In the genomic region with DNA sequence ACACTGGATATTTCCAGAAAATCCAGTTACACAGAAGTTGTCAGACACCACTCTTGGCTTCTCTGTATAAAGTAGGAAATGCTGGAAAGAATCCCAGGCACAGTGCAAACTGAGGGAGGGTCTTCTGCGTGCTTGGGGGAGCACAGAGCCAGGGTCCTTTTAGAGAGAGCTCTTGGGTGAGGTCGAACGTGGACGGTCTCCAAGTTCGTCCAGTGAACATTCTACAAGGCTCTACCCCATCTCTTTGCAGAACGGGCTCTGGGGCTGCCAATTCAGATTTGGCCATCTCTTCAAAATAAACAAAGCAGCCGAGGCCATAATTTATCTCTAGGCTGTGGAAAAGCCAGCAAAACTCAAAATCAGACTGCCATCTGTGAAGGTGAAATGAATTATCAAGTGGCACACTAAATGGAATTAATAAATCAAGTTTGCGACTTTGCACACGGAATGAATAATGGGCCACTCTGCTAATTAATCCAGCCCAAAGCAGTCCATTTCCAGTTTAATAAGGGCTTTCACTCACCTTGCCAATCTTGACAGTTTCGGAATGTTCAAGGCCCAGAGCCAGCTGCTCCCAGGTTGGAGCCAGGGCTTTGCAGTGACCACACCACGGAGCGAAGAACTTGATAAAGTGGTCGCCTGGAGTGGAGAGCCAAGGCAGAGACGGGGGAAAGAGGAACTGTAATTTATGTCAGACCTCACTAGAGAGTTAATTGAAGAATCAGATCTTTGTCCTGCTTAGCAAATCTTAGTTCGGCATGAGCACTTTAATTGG, we compare ENCODE assay signal across 18 cellular contexts.
"Had no signal": no experiment of that assay in that cellular context is flagged by ENCODE, and none has a peak within 500 bp of the region (broad histone marks: within the 10 kb centered on the region; RNA-seq: fewer than 3 reads in every experiment).

No MANE protein-coding gene starts in this region.

- H3K4me3 ChIP-seq: hepatocyte, lower lobe of right lung, neural progenitor cell, ovary, uterus had no signal

- H3K79me2 ChIP-seq: hepatocyte had no signal

- H3K4me2 ChIP-seq: hepatocyte, neural progenitor cell had no signal

- H2AFZ ChIP-seq: hepatocyte, neural progenitor cell had no signal

- DNase-seq: cerebellar nuclear complex; erythroblast; foreskin keratinocyte; kidney; left colon; lower lobe of right lung; nucleus accumbens; ovary; stimulated activated CD4-positive, alpha-beta T cell treated with anti-CD3 and anti-CD28 coated beads, Interleukin-2, amount 100 ng/mL, for 24 hours; stimulated activated CD4-positive, alpha-beta T cell treated with anti-CD3 and anti-CD28 coated beads, Interleukin-4, amount 100 ng/mL, for 4 hours; stimulated activated naive CD4-positive, alpha-beta T cell treated with Interleukin-2 at 50 U/mL for 16 hours; trophoblast cell; uterus had no signal

- H3K36me3 ChIP-seq: ovary, uterus had no signal

- ATAC-seq: foreskin keratinocyte; left colon; lower lobe of right lung; natural killer cell treated with Interleukin-12 subunit alpha and Interleukin-12 subunit beta and Interleukin-15 and Interleukin-18, amount 100 ng/mL, for 72 hours; sciatic nerve had no signal

- H3K27ac ChIP-seq: foreskin keratinocyte, hepatocyte, lower lobe of right lung, neural progenitor cell, ovary, uterus had no signal

- H3K27me3 ChIP-seq: foreskin keratinocyte, hepatocyte, neural progenitor cell, ovary, uterus had no signal

- H3K9ac ChIP-seq: neural progenitor cell had no signal

- H3K9me3 ChIP-seq: lower lobe of right lung, ovary, uterus had no signal

- FAIRE-seq: colon, kidney had no signal

- H3K4me1 ChIP-seq: foreskin keratinocyte, lower lobe of right lung, neural progenitor cell, uterus had no signal
